7 cellular contexts compared by ENCODE assay signal in genomic region chr11:63813563-63814382, GRCh38. TPM values are rescaled to one million over a fixed set of nuclear protein-coding genes. Genes with fewer than 3 reads are reported as not detected.
A peak's percentile ranks its signal among the peaks of the same experiment; 100 is the strongest.
DNase-seq lines count a peak whose midpoint lies in the region; ATAC-seq, FAIRE-seq and TF ChIP-seq lines count a peak whose summit lies in the region.

No MANE protein-coding gene starts in this region.

- no peak for FAIRE-seq in H54 (lab: Jason Lieb, UNC)

- ATAC-seq in activated B cell treated with CpG ODN at 0.5 μM for 24 hours (ENCODE audit: low read depth), result peak; percentile 41

- TF ChIP-seq CTCF in GM12864 (IDR thresholded peaks at IDR 0.05; ENCODE audit: low read depth, low read length, missing control alignments) (no peak), activated B cell treated with CpG ODN at 0.5 μM for 24 hours (IDR thresholded peaks at IDR 0.05) (no peak), liver (IDR thresholded peaks at IDR 0.05; ENCODE audit: low read depth, low read length, missing input control) (no peak)

- H3K4me3 ChIP-seq in GM12864 (ENCODE audit: low read depth, low read length) (peak overlapping the region; percentile 97), duodenal mucosa (ENCODE audit: low read depth in 1 of 2, low read length in 2 of 2) (peak overlapping the region; percentile 81 to 90), liver (ENCODE audit: low read depth in 1 of 3, low read length in 3 of 3) (peak overlapping the region; percentile 68 to 87 (median 83))

- no peak for TF ChIP-seq POLR2A in H54 (IDR thresholded peaks at IDR 0.05; ENCODE audit: low read depth, low read length)

- POLR2A ChIA-PET in activated B cell treated with CpG ODN at 0.5 μM for 24 hours (lab: Charles Lee), result interaction anchor here (0.5 to 1.4 kb wide), 6 partner anchors 25 to 1687 kb away, joined by 3 to 11 read pairs (median 4); partner anchors contain the start of genes INTS5, MARK2, STIP1 and ZFTA

- H3K9me3 ChIP-seq in duodenal mucosa (ENCODE audit: control insufficient read depth in 1 of 2, low read length in 2 of 2), result no peaks in the 10 kb centered on the region
- H3K9me3 ChIP-seq in liver (ENCODE audit: control insufficient read depth in 4 of 4, low read length in 3 of 4), result no peaks in the 10 kb centered on the region

- H3K4me1 ChIP-seq in duodenal mucosa (ENCODE audit: control insufficient read depth in 1 of 2, insufficient read depth in 2 of 2, low read length in 2 of 2) (peaks cover 16 to 18% of the 10 kb centered on the region in 2 donors), liver (ENCODE audit: control insufficient read depth in 4 of 4, insufficient read depth in 4 of 4, low read length in 3 of 4) (peaks cover 0 to 20% (median 11%) of the 10 kb centered on the region in 4 donors)

- CTCF ChIA-PET in activated B cell treated with CpG ODN at 0.5 μM for 24 hours (lab: Charles Lee), result interaction anchor here (1.5 kb wide), 1 partner anchor 24 kb away, joined by 8 read pairs; no protein-coding TSS in a partner anchor

- DNase-seq in GM12864 (ENCODE audit: low read depth) (peak; percentile 29), H54 (ENCODE audit: insufficient read length, low spot score) (peak; percentile 36), LHCN-M2 (ENCODE audit: low read depth) (peak; percentile 46), activated B cell treated with CpG ODN at 0.5 μM for 24 hours (peak; percentile 45)
- peak; percentile 19 to 24 for DNase-seq in stimulated activated CD8-positive, alpha-beta memory T cell treated with anti-CD3 and anti-CD28 coated beads, Interleukin-2, amount 100 ng/mL, for 48 hours (ENCODE audit: low read depth in 2 of 2)

- no peak overlapping the region for H3K27ac ChIP-seq in duodenal mucosa (ENCODE audit: low read depth, low read length)
- H3K27ac ChIP-seq in liver (ENCODE audit: low read depth in 1 of 2, low read length in 2 of 2), result peak overlapping the region; percentile 63 to 72

- no peaks in the 10 kb centered on the region for H3K27me3 ChIP-seq in duodenal mucosa (ENCODE audit: control insufficient read depth in 1 of 2, insufficient read depth in 2 of 2, low read length in 2 of 2)
- no peaks in the 10 kb centered on the region for H3K27me3 ChIP-seq in liver (ENCODE audit: control insufficient read depth in 4 of 4, insufficient read depth in 4 of 4, low read length in 3 of 4)

- H3K36me3 Mint-ChIP-seq in activated B cell treated with CpG ODN at 0.5 μM for 24 hours (ENCODE audit: low read depth), result peaks cover 23% of the 10 kb centered on the region

- intact Hi-C loops in activated B cell treated with CpG ODN at 0.5 μM for 24 hours (cut with micrococcal nuclease), result loop anchor here (1.0 to 2.0 kb wide), 2 partner anchors 25 to 44 kb away; partner anchors contain the start of gene MARK2

- peak overlapping the region; percentile 69 to 82 for H3K9ac ChIP-seq in duodenal mucosa (ENCODE audit: low read depth in 1 of 2, low read length in 2 of 2)
- H3K9ac ChIP-seq in liver (ENCODE audit: low read depth in 1 of 2, low read length in 2 of 2), result peak overlapping the region; percentile 20 to 27

- no peaks in the 10 kb centered on the region for H3K9me3 Mint-ChIP-seq in activated B cell treated with CpG ODN at 0.5 μM for 24 hours

- peaks cover 21% of the 10 kb centered on the region for H3K4me1 Mint-ChIP-seq in activated B cell treated with CpG ODN at 0.5 μM for 24 hours

- 7% methylated on average over 74 of the region's 74 CpGs for WGBS in liver

- peak overlapping the region; percentile 85 for H3K4me3 Mint-ChIP-seq in activated B cell treated with CpG ODN at 0.5 μM for 24 hours

- TF ChIP-seq RAD21 in liver (IDR thresholded peaks at IDR 0.05), result no peak

- no peaks in the 10 kb centered on the region for H3K27me3 Mint-ChIP-seq in activated B cell treated with CpG ODN at 0.5 μM for 24 hours

- no peak overlapping the region for H3K27ac Mint-ChIP-seq in activated B cell treated with CpG ODN at 0.5 μM for 24 hours

- peaks cover 0 to 14% of the 10 kb centered on the region in 2 donors for H3K36me3 ChIP-seq in duodenal mucosa (ENCODE audit: control insufficient read depth in 1 of 2, insufficient read depth in 2 of 2, low read length in 2 of 2)
- no peaks in the 10 kb centered on the region for H3K36me3 ChIP-seq in liver (ENCODE audit: control insufficient read depth in 4 of 4, insufficient read depth in 3 of 4, low read depth in 1 of 4, low read length in 3 of 4)

TF ChIP-seq in liver, 16 proteins besides CTCF, POLR2A, EP300 and RAD21:
- TF ChIP-seq, protein P1, sequence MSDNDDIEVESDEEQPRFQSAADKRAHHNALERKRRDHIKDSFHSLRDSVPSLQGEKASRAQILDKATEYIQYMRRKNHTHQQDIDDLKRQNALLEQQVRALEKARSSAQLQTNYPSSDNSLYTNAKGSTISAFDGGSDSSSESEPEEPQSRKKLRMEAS (IDR thresholded peaks at IDR 0.05), result no peak
- TF ChIP-seq RXRA (IDR thresholded peaks at IDR 0.05) (no peak), REST (IDR thresholded peaks at IDR 0.05) (no peak), YY1 (IDR thresholded peaks at IDR 0.05) (no peak), FOXA2 (IDR thresholded peaks at IDR 0.05) (no peak), EGR1 (IDR thresholded peaks at IDR 0.05; ENCODE audit: low read depth in 2 of 2) (no peak), FOXA1 (IDR thresholded peaks at IDR 0.05) (no peak), HNF4A (conservative IDR thresholded peaks at IDR 0.05) (no peak), SP1 (IDR thresholded peaks at IDR 0.05) (no peak), NR2F2 (IDR thresholded peaks at IDR 0.05) (no peak), ATF3 (IDR thresholded peaks at IDR 0.05) (no peak), TAF1 (conservative IDR thresholded peaks at IDR 0.05) (no peak), JUND (IDR thresholded peaks at IDR 0.05) (no peak), GABPA (IDR thresholded peaks at IDR 0.05 in 1 of 2, conservative IDR thresholded peaks at IDR 0.05 in 1 of 2) (no peak), HNF4G (IDR thresholded peaks at IDR 0.05) (no peak)
- TF ChIP-seq, protein P2, sequence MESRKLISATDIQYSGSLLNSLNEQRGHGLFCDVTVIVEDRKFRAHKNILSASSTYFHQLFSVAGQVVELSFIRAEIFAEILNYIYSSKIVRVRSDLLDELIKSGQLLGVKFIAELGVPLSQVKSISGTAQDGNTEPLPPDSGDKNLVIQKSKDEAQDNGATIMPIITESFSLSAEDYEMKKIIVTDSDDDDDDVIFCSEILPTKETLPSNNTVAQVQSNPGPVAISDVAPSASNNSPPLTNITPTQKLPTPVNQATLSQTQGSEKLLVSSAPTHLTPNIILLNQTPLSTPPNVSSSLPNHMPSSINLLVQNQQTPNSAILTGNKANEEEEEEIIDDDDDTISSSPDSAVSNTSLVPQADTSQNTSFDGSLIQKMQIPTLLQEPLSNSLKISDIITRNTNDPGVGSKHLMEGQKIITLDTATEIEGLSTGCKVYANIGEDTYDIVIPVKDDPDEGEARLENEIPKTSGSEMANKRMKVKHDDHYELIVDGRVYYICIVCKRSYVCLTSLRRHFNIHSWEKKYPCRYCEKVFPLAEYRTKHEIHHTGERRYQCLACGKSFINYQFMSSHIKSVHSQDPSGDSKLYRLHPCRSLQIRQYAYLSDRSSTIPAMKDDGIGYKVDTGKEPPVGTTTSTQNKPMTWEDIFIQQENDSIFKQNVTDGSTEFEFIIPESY (IDR thresholded peaks at IDR 0.05), result no peak

RNA-seq across cellular contexts. Expression of gene SPINDOC, which starts 0.5 kb away (rescaled TPM):
- 31.7 and 33.8 TPM in 2 replicates for total RNA-seq in LHCN-M2 (2014; rRNA removed)
- 30.0 TPM for polyA plus RNA-seq in LHCN-M2 (2012)
- 18.7 and 20.8 TPM in 2 replicates for total RNA-seq in activated B cell treated with CpG ODN at 0.5 μM for 24 hours
- 1 to 10 TPM; 3.2 to 3.8 TPM for total RNA-seq in liver
- 1 to 10 TPM in 1 of 2 donors, under 1 TPM in 1; 0.42 to 2.6 TPM for polyA plus RNA-seq in liver

RNA-seq across cellular contexts. Expression of gene MARK2, which starts 25.1 kb away (rescaled TPM):
- total RNA-seq in LHCN-M2 (2014; rRNA removed) (14.6 and 16.4 TPM in 2 replicates), activated B cell treated with CpG ODN at 0.5 μM for 24 hours (39.2 and 41.5 TPM in 2 replicates), liver (10 to 100 TPM in 1 of 2 donors, 1 to 10 TPM in 1; 9.5 to 11.6 TPM)
- 13.5 TPM for polyA plus RNA-seq in LHCN-M2 (2012)
- polyA plus RNA-seq in liver, result 1 to 10 TPM; 3.4 to 6.6 TPM

RNA-seq across cellular contexts. Expression of gene ZFTA, which starts 45.2 kb away (rescaled TPM):
- total RNA-seq in LHCN-M2 (2014; rRNA removed), result 23.3 and 24.8 TPM in 2 replicates
- 6.8 TPM for polyA plus RNA-seq in LHCN-M2 (2012)
- total RNA-seq in activated B cell treated with CpG ODN at 0.5 μM for 24 hours, result 11.2 and 12.5 TPM in 2 replicates
- 10 to 100 TPM in 1 of 2 donors, 1 to 10 TPM in 1; 8.4 to 12.1 TPM for total RNA-seq in liver
- 1 to 10 TPM; 1.7 to 5.2 TPM for polyA plus RNA-seq in liver
